ENCODE assay signal across 14 cellular contexts in genomic region chr11:102061276-102061675, GRCh38. TPM values are rescaled to one million over a fixed set of nuclear protein-coding genes. Genes with fewer than 3 reads are reported as not detected.
DNase-seq lines count a peak whose midpoint lies in the region; ATAC-seq, FAIRE-seq and TF ChIP-seq lines count a peak whose summit lies in the region.
"Had no signal": no experiment of that assay in that cellular context is flagged by ENCODE, and none has a peak within 500 bp of the region (broad histone marks: within the 10 kb centered on the region; RNA-seq: fewer than 3 reads in every experiment).

No MANE protein-coding gene starts in this region.

- no peaks in the 10 kb centered on the region for H3K4me1 Mint-ChIP-seq in H9
- no peaks in the 10 kb centered on the region for H3K4me1 Mint-ChIP-seq in naive thymus-derived CD4-positive, alpha-beta T cell

- peak; percentile 12 for ATAC-seq in naive thymus-derived CD4-positive, alpha-beta T cell

- H3K27ac Mint-ChIP-seq in H9: no peak overlapping the region
- H3K27ac Mint-ChIP-seq in naive thymus-derived CD4-positive, alpha-beta T cell: no peak overlapping the region

- H3K4me3 ChIP-seq in SK-N-SH (ENCODE audit: low read depth in 2 of 2, low read length in 1 of 2) (no peak overlapping the region), fibroblast of the aortic adventitia (ENCODE audit: low read depth, low read length) (no peak overlapping the region)
- H3K4me3 ChIP-seq in naive thymus-derived CD4-positive, alpha-beta T cell (ENCODE audit: low read length): no peak overlapping the region
- H3K4me3 ChIP-seq: esophagus squamous epithelium had no signal

- no peak overlapping the region for H4K5ac ChIP-seq in H9 (ENCODE audit: insufficient read length, low read depth, low read length)

- H3K23ac ChIP-seq in H9 (ENCODE audit: insufficient read length, low read depth, low read length): no peak overlapping the region

- H3K4me1 ChIP-seq in H9 (ENCODE audit: insufficient read depth, low read length) (no peaks in the 10 kb centered on the region), SK-N-SH (ENCODE audit: control insufficient read depth in 1 of 2, insufficient read depth in 2 of 2, low read depth in 1 of 2, low read length in 1 of 2) (no peaks in the 10 kb centered on the region)
- no peaks in the 10 kb centered on the region for H3K4me1 ChIP-seq in naive thymus-derived CD4-positive, alpha-beta T cell (ENCODE audit: control insufficient read depth in 2 of 2, insufficient read depth in 2 of 2, low read length in 2 of 2)

- DNase-seq in H9: no peak
- no peak for DNase-seq in SK-N-SH
- DNase-seq in fibroblast of the aortic adventitia (ENCODE audit: low read depth): peak; percentile 6
- no peak for DNase-seq in naive thymus-derived CD4-positive, alpha-beta T cell
- DNase-seq in HTR-8/SVneo (ENCODE audit: insufficient read length, low spot score): no peak
- DNase-seq in frontal cortex (ENCODE audit: low spot score in 2 of 2): no peak
- no peak for DNase-seq in Ammon's horn (ENCODE audit: low spot score)
- no peak for DNase-seq in AG08396 (ENCODE audit: low spot score)
- DNase-seq: activated CD8-positive, alpha-beta memory T cell treated with anti-CD3 and anti-CD28 coated beads, Interleukin-2, amount 50 U/mL, for 48 hours; aorta; esophagus squamous epithelium; NCI-H187 treated with DMSO at 0.1 percent for 48 hours; T1000 had no signal

- FAIRE-seq in HTR-8/SVneo (lab: Jason Lieb, UNC) (no peak), frontal cortex (lab: Jason Lieb, UNC) (no peak)
- FAIRE-seq: D721Med had no signal

- no peak for TF ChIP-seq EP300 in SK-N-SH (IDR thresholded peaks at IDR 0.05; ENCODE audit: borderline replicate concordance in 1 of 2, low read depth in 1 of 2, low read length in 1 of 2)

- H3K18ac ChIP-seq in H9 (ENCODE audit: insufficient read length, low read depth, low read length): no peak overlapping the region

- H2AFZ ChIP-seq in H9 (ENCODE audit: low read length): no peak overlapping the region
- H2AFZ ChIP-seq in SK-N-SH (ENCODE audit: low read depth): peak overlapping the region; percentile 32; the same call in 1 of the 2 replicates

- no peak overlapping the region for H2BK12ac ChIP-seq in H9 (ENCODE audit: insufficient read length, low read depth, low read length)

- no peaks in the 10 kb centered on the region for H3K36me3 Mint-ChIP-seq in H9 (ENCODE audit: insufficient read depth in 1 of 3, low read depth in 3 of 3)
- no peaks in the 10 kb centered on the region for H3K36me3 Mint-ChIP-seq in naive thymus-derived CD4-positive, alpha-beta T cell

- H4K91ac ChIP-seq in H9 (ENCODE audit: insufficient read length, low read depth, low read length): no peak overlapping the region

- no peak overlapping the region for H4K8ac ChIP-seq in H9 (replicated peaks; ENCODE audit: insufficient read length, low read depth, low read length)

- no peaks in the 10 kb centered on the region for H3K9me3 Mint-ChIP-seq in H9
- peaks cover 0 to 1% (median 0%) of the 10 kb centered on the region in 11 donors for H3K9me3 Mint-ChIP-seq in naive thymus-derived CD4-positive, alpha-beta T cell

- peak; percentile 54 for TF ChIP-seq CTCF in H9 (conservative IDR thresholded peaks at IDR 0.05)
- TF ChIP-seq CTCF in SK-N-SH (IDR thresholded peaks at IDR 0.05): peak; percentile 50
- peak; percentile 29 for TF ChIP-seq CTCF in fibroblast of the aortic adventitia (IDR thresholded peaks at IDR 0.05; ENCODE audit: insufficient read depth, low read length)

- no peaks in the 10 kb centered on the region for H3K27me3 Mint-ChIP-seq in H9 (ENCODE audit: low read depth)
- peaks cover 0 to 30% (median 23%) of the 10 kb centered on the region in 5 donors for H3K27me3 Mint-ChIP-seq in naive thymus-derived CD4-positive, alpha-beta T cell

- TF ChIP-seq RAD21 in SK-N-SH (IDR thresholded peaks at IDR 0.05; ENCODE audit: low read length): peak; percentile 40; the same call in 1 of the 2 replicates

- no peak overlapping the region for H2BK5ac ChIP-seq in H9 (ENCODE audit: insufficient read length, low read length)

- H2BK15ac ChIP-seq in H9 (ENCODE audit: low read depth, low read length): no peak overlapping the region

- no peak overlapping the region for H2BK120ac ChIP-seq in H9 (ENCODE audit: low read depth, low read length, poor library complexity, severe bottlenecking)

- intact Hi-C loops in naive thymus-derived CD4-positive, alpha-beta T cell (cut with micrococcal nuclease): no loop called here

- H3K27ac ChIP-seq in H9 (ENCODE audit: insufficient read length, low read depth, low read length): no peak overlapping the region
- H3K27ac ChIP-seq in SK-N-SH (ENCODE audit: low read depth in 2 of 2, low read length in 1 of 2): no peak overlapping the region
- no peak overlapping the region for H3K27ac ChIP-seq in naive thymus-derived CD4-positive, alpha-beta T cell (ENCODE audit: low read depth, low read length)
- H3K27ac ChIP-seq: esophagus squamous epithelium had no signal

- H3K4ac ChIP-seq in H9 (ENCODE audit: low read depth, low read length): no peak overlapping the region

- H3K4me3 Mint-ChIP-seq in H9: no peak overlapping the region
- no peak overlapping the region for H3K4me3 Mint-ChIP-seq in naive thymus-derived CD4-positive, alpha-beta T cell

- no peak overlapping the region for H3K4me2 ChIP-seq in H9 (ENCODE audit: insufficient read depth, insufficient read length, low read length)
- no peak overlapping the region for H3K4me2 ChIP-seq in SK-N-SH

- no peaks in the 10 kb centered on the region for H3K9me2 ChIP-seq in SK-N-SH

- H3F3A ChIP-seq in SK-N-SH (replicated peaks; ENCODE audit: insufficient read depth): peaks cover under 1% of the 10 kb centered on the region

- no peaks in the 10 kb centered on the region for H3K36me3 ChIP-seq in SK-N-SH (replicated peaks in 1 of 2; ENCODE audit: control insufficient read depth in 1 of 2, insufficient read depth in 2 of 2, low read length in 1 of 2)
- no peaks in the 10 kb centered on the region for H3K36me3 ChIP-seq in naive thymus-derived CD4-positive, alpha-beta T cell (ENCODE audit: control insufficient read depth in 2 of 3, insufficient read depth in 3 of 3, low read length in 3 of 3)
- H3K36me3 ChIP-seq: esophagus squamous epithelium had no signal

- CTCF ChIA-PET in SK-N-SH (lab: Yijun Ruan, JAX): interaction anchor here (0.6 to 1.1 kb wide), 4 partner anchors 12 to 200 kb away, joined by 3 to 4 read pairs (median 4); no protein-coding TSS in a partner anchor
- CTCF ChIA-PET in naive thymus-derived CD4-positive, alpha-beta T cell (lab: Charles Lee): no interaction called here

- no peak overlapping the region for H3K56ac ChIP-seq in H9 (ENCODE audit: insufficient read length, low read depth, low read length)

- H3K23me2 ChIP-seq in H9 (ENCODE audit: insufficient read length, low read depth, low read length, poor library complexity, severe bottlenecking): no peaks in the 10 kb centered on the region

- no peaks in the 10 kb centered on the region for H3K79me1 ChIP-seq in H9 (ENCODE audit: insufficient read depth, low read depth, low read length, poor library complexity, severe bottlenecking)

- no peak overlapping the region for H3T11ph ChIP-seq in H9 (ENCODE audit: low read length)

- H2AK5ac ChIP-seq in H9 (ENCODE audit: insufficient read length, low read length): no peak overlapping the region

- H3K14ac ChIP-seq in H9 (ENCODE audit: insufficient read depth, low read length): no peak overlapping the region

- H4K20me1 ChIP-seq in H9 (ENCODE audit: control insufficient read depth, insufficient read depth, insufficient read length): no peaks in the 10 kb centered on the region
- no peaks in the 10 kb centered on the region for H4K20me1 ChIP-seq in SK-N-SH (ENCODE audit: insufficient read depth)

- H3K27me3 ChIP-seq in H9 (ENCODE audit: insufficient read depth, low read length) (no peaks in the 10 kb centered on the region), SK-N-SH (ENCODE audit: insufficient read depth) (no peaks in the 10 kb centered on the region)
- H3K27me3 ChIP-seq in naive thymus-derived CD4-positive, alpha-beta T cell (ENCODE audit: control insufficient read depth in 2 of 2, insufficient read depth in 2 of 2, low read length in 2 of 2): no peaks in the 10 kb centered on the region
- H3K27me3 ChIP-seq: esophagus squamous epithelium had no signal

- no peaks in the 10 kb centered on the region for H3K79me2 ChIP-seq in H9 (ENCODE audit: insufficient read depth, low read length)
- H3K79me2 ChIP-seq in SK-N-SH (ENCODE audit: insufficient read depth): no peaks in the 10 kb centered on the region

- POLR2A ChIA-PET in SK-N-SH (lab: Yijun Ruan, JAX): no interaction called here
- POLR2A ChIA-PET in naive thymus-derived CD4-positive, alpha-beta T cell (lab: Charles Lee): no interaction called here

- H3K9me3 ChIP-seq in H9 (ENCODE audit: control insufficient read depth, low read depth, low read length): no peaks in the 10 kb centered on the region
- no peaks in the 10 kb centered on the region for H3K9me3 ChIP-seq in SK-N-SH
- H3K9me3 ChIP-seq in naive thymus-derived CD4-positive, alpha-beta T cell (ENCODE audit: control insufficient read depth in 2 of 3, low read length in 3 of 3): no peaks in the 10 kb centered on the region
- H3K9me3 ChIP-seq: esophagus squamous epithelium had no signal

- H3K9ac ChIP-seq in H9 (ENCODE audit: extremely low read depth, insufficient read length, low read length): no peak overlapping the region
- no peak overlapping the region for H3K9ac ChIP-seq in SK-N-SH

- no peak overlapping the region for H2BK20ac ChIP-seq in H9 (ENCODE audit: low read depth, low read length, poor library complexity, severe bottlenecking)

- WGBS in H9 (ENCODE audit: extremely low coverage, insufficient read length, low lambda C conversion rate): no CpG with 5 or more reads among the region's 2 CpGs
- WGBS in SK-N-SH (ENCODE audit: low lambda C conversion rate): 17% methylated on average over 2 of the region's 2 CpGs

TF ChIP-seq in SK-N-SH, 30 proteins besides CTCF, POLR2A, EP300 and RAD21 (continues in another document):
- no peak for TF ChIP-seq GATA2 (CRISPR knock-in tag; IDR thresholded peaks at IDR 0.05)

RNA-seq across cellular contexts. Expression of gene CFAP300, which starts 14.0 kb away (rescaled TPM):
- 1.2 and 1.7 TPM in 2 replicates for total RNA-seq in H9 (2021)
- 1.5 and 2.5 TPM in 2 replicates for polyA plus RNA-seq in SK-N-SH (2012; rRNA removed)
- 2.5 and 3.5 TPM in 2 replicates for polyA plus RNA-seq in SK-N-SH (2012; cell fraction: cytosol; rRNA removed)
- 1.7 TPM in 2 replicates for polyA plus RNA-seq in SK-N-SH (2012; cell fraction: nucleus; rRNA removed)
- total RNA-seq in fibroblast of the aortic adventitia (ENCODE audit: low replicate concordance): 4.1 and 12.7 TPM in 2 replicates
- not detected for total RNA-seq in naive thymus-derived CD4-positive, alpha-beta T cell
- polyA plus RNA-seq in naive thymus-derived CD4-positive, alpha-beta T cell: not detected
- 2.0 TPM for total RNA-seq in frontal cortex

RNA-seq across cellular contexts. Expression of gene YAP1, which starts 49.0 kb away (rescaled TPM):
- 124 TPM in 2 replicates for total RNA-seq in H9 (2021)
- 50.8 and 53.2 TPM in 2 replicates for polyA plus RNA-seq in SK-N-SH (2012; rRNA removed)
- 41.4 and 59.2 TPM in 2 replicates for polyA plus RNA-seq in SK-N-SH (2012; cell fraction: cytosol; rRNA removed)
- polyA plus RNA-seq in SK-N-SH (2012; cell fraction: nucleus; rRNA removed): 43.5 and 59.3 TPM in 2 replicates
- total RNA-seq in fibroblast of the aortic adventitia (ENCODE audit: low replicate concordance): 158 and 169 TPM in 2 replicates
- total RNA-seq in naive thymus-derived CD4-positive, alpha-beta T cell: under 1 TPM in 1 of 5 experiments, not detected in 4; 0.15 TPM
- polyA plus RNA-seq in naive thymus-derived CD4-positive, alpha-beta T cell: not detected
- 11.0 TPM for total RNA-seq in frontal cortex

Comparison
In these comparisons a context has a peak if more than half of its experiments do, and no peak if none do; other contexts are left out.
1. RNA of gene YAP1, which starts 49.0 kb away (total RNA-seq): 158 to 169 TPM in fibroblast of the aortic adventitia, 124 TPM in H9 and 11.0 TPM in frontal cortex (single experiment); 0.15 TPM in naive thymus-derived CD4-positive, alpha-beta T cell; every median in the first group is over 10 times any median in the second.
2. Peak in every context shown above with its lines, with median percentiles within 50 percentile points of each other: CTCF ChIP-seq.